ENCODE assay signal across 1 cellular context in genomic region chr14:57268161-57269067, GRCh38.
A peak's percentile ranks its signal among the peaks of the same experiment; 100 is the strongest.
TF ChIP-seq lines count a peak whose summit lies in the region.

Gene AP5M1 (plus strand): TSS chr14:57268971. CDS start chr14:57269315, 344 bp downstream.
Gene EXOC5 (minus strand): TSS chr14:57268905. CDS start chr14:57268648, 257 bp downstream.

TF ChIP-seq in SK-N-SH, 30 proteins besides CTCF, POLR2A, EP300 and RAD21 (continued from another document):
- TF ChIP-seq USF1 (IDR thresholded peaks at IDR 0.05; ENCODE audit: borderline replicate concordance, low read depth) (peak; percentile 39; the same call in 1 of the 2 replicates), YY1 (IDR thresholded peaks at IDR 0.05; ENCODE audit: low read depth) (peak; percentile 75), ELF1 (IDR thresholded peaks at IDR 0.05) (peak; percentile 96), MAX (IDR thresholded peaks at IDR 0.05; ENCODE audit: low read depth) (peak; percentile 86), USF2 (IDR thresholded peaks at IDR 0.05; ENCODE audit: borderline replicate concordance, low read depth, low read length) (no peak), POLR2AphosphoS5 (IDR thresholded peaks at IDR 0.05; ENCODE audit: low read depth, low read length) (peak; percentile 61; the same call in 1 of the 2 replicates), ZBTB33 (IDR thresholded peaks at IDR 0.05; ENCODE audit: borderline replicate concordance, low read depth) (no peak), NFIC (IDR thresholded peaks at IDR 0.05; ENCODE audit: borderline replicate concordance) (no peak), RCOR1 (IDR thresholded peaks at IDR 0.05; ENCODE audit: low read length) (no peak), MEF2A (IDR thresholded peaks at IDR 0.05; ENCODE audit: borderline replicate concordance, low read depth) (no peak), GATA2 (CRISPR knock-in tag; IDR thresholded peaks at IDR 0.05) (0 out of 2 replicates have a peak, but pooled peaks have one; percentile 15), RFX5 (IDR thresholded peaks at IDR 0.05; ENCODE audit: low read length) (no peak), CHD2 (IDR thresholded peaks at IDR 0.05; ENCODE audit: low read length, partially characterized antibody) (peak; percentile 35)
